ENCODE assay signal across 1 cellular context in the genomic region with DNA sequence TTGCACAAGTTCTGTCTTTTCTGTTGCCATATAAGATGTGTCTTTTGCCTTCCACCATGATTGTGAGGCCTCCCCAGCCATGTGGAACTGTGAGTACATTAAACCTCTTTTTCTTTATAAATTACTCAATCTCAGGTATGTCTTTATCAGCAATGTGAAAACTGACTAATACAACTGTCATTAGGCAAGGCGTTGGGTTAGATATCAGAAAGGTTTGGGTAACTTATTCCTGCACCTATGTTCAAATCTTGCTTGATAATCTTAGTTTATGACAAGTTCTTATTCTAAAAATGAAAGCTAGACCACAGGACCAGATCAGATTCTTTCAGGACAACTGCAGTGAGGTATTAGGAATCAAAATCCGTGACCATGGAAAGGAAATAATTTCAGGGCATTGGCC.
TF ChIP-seq lines count a peak whose summit lies in the region.

No MANE protein-coding gene starts in this region.

TF ChIP-seq in IMR-90, 13 proteins besides CTCF, POLR2A, EP300 and RAD21:
- TF ChIP-seq CEBPB (IDR thresholded peaks at IDR 0.05; ENCODE audit: low read depth, low read length): no peak
- TF ChIP-seq FOS (IDR thresholded peaks at IDR 0.05; ENCODE audit: low read depth, low read length): no peak
- no peak for TF ChIP-seq USF2 (IDR thresholded peaks at IDR 0.05; ENCODE audit: low read depth, low read length)
- TF ChIP-seq SMC3 (IDR thresholded peaks at IDR 0.05; ENCODE audit: low read depth, low read length): no peak
- no peak for TF ChIP-seq MXI1 (IDR thresholded peaks at IDR 0.05; ENCODE audit: borderline replicate concordance, low read depth, low read length)
- no peak for TF ChIP-seq CHD1 (IDR thresholded peaks at IDR 0.05; ENCODE audit: low read depth, low read length)
- TF ChIP-seq, protein P1, sequence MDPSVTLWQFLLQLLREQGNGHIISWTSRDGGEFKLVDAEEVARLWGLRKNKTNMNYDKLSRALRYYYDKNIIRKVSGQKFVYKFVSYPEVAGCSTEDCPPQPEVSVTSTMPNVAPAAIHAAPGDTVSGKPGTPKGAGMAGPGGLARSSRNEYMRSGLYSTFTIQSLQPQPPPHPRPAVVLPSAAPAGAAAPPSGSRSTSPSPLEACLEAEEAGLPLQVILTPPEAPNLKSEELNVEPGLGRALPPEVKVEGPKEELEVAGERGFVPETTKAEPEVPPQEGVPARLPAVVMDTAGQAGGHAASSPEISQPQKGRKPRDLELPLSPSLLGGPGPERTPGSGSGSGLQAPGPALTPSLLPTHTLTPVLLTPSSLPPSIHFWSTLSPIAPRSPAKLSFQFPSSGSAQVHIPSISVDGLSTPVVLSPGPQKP (IDR thresholded peaks at IDR 0.05; ENCODE audit: borderline replicate concordance, low read depth, low read length): no peak
- no peak for TF ChIP-seq NFE2L2 (IDR thresholded peaks at IDR 0.05; ENCODE audit: low read depth, low read length)
- TF ChIP-seq MAZ (IDR thresholded peaks at IDR 0.05; ENCODE audit: borderline replicate concordance, low read depth, low read length): no peak
- no peak for TF ChIP-seq RCOR1 (IDR thresholded peaks at IDR 0.05; ENCODE audit: insufficient replicate concordance, low read length)
- no peak for TF ChIP-seq BHLHE40 (IDR thresholded peaks at IDR 0.05; ENCODE audit: low read depth, low read length)
- no peak for TF ChIP-seq MAFK (IDR thresholded peaks at IDR 0.05; ENCODE audit: low read depth, low read length)
- TF ChIP-seq RFX5 (IDR thresholded peaks at IDR 0.05; ENCODE audit: low read depth, low read length): no peak
